In genomic region chr16:56775162-56775561, GRCh38 we compare ENCODE assay signal across 3 cellular contexts.
A peak's percentile ranks its signal among the peaks of the same experiment; 100 is the strongest.
TF ChIP-seq lines count a peak whose summit lies in the region.

No MANE protein-coding gene starts in this region.

TF ChIP-seq in HepG2, 621 proteins besides CTCF, POLR2A, EP300 and RAD21:
- TF ChIP-seq ZFP36 (IDR thresholded peaks at IDR 0.05; ENCODE audit: borderline replicate concordance, low read depth, low read length, partially characterized antibody) (no peak), ZNF563 (CRISPR knock-in tag; IDR thresholded peaks at IDR 0.05) (no peak), MAFK (conservative IDR thresholded peaks at IDR 0.05 in 1 of 2, IDR thresholded peaks at IDR 0.05 in 1 of 2; ENCODE audit: low read length in 2 of 2) (peak in 1 of 2 experiments; percentile 58; a peak in 2 of 4 replicates), MAFF (IDR thresholded peaks at IDR 0.05; ENCODE audit: low read depth, low read length) (peak; percentile 28; the same call in 1 of the 2 replicates)

TF ChIP-seq in IMR-90, 13 proteins besides CTCF, POLR2A, EP300 and RAD21:
- TF ChIP-seq SMC3 (IDR thresholded peaks at IDR 0.05; ENCODE audit: low read depth, low read length) (no peak), MAFK (IDR thresholded peaks at IDR 0.05; ENCODE audit: low read depth, low read length) (0 out of 2 replicates have a peak, but pooled peaks have one; percentile 16), MXI1 (IDR thresholded peaks at IDR 0.05; ENCODE audit: borderline replicate concordance, low read depth, low read length) (no peak)

TF ChIP-seq in K562, 482 proteins besides CTCF, POLR2A, EP300 and RAD21:
- peak; percentile 75 for TF ChIP-seq ZNF316 (IDR thresholded peaks at IDR 0.05)
- peak; percentile 47; the same call in 1 of the 2 replicates for TF ChIP-seq C11orf30 (IDR thresholded peaks at IDR 0.05; ENCODE audit: low read depth)
- no peak for TF ChIP-seq SNRNP70 (optimal IDR thresholded peaks at IDR 0.05; ENCODE audit: low read depth, low read length)
TF ChIP-seq in K562: peak in this region for 2.
